2 cellular contexts compared by ENCODE assay signal in genomic region chr3:55626284-55626675, GRCh38.
TF ChIP-seq lines count a peak whose summit lies in the region.

No MANE protein-coding gene starts in this region.

TF ChIP-seq in HEK293, 187 proteins besides CTCF, POLR2A, EP300 and RAD21:
- peak; percentile 61 for TF ChIP-seq PRDM6 (tag by site-specific recombination; IDR thresholded peaks at IDR 0.05)
- TF ChIP-seq, protein P1, sequence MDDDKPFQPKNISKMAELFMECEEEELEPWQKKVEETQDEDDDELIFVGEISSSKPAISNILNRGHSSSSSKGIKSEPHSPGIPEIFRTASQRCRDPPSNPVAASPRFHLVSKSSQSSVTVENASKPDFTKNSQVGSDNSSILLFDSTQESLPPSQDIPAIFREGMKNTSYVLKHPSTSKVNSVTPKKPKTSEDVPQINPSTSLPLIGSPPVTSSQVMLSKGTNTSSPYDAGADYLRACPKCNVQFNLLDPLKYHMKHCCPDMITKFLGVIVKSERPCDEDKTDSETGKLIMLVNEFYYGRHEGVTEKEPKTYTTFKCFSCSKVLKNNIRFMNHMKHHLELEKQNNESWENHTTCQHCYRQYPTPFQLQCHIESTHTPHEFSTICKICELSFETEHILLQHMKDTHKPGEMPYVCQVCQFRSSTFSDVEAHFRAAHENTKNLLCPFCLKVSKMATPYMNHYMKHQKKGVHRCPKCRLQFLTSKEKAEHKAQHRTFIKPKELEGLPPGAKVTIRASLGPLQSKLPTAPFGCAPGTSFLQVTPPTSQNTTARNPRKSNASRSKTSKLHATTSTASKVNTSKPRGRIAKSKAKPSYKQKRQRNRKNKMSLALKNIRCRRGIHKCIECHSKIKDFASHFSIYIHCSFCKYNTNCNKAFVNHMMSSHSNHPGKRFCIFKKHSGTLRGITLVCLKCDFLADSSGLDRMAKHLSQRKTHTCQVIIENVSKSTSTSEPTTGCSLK (tag by site-specific recombination; IDR thresholded peaks at IDR 0.05) = no peak
- no peak for TF ChIP-seq ZNF629 (tag by site-specific recombination; IDR thresholded peaks at IDR 0.05)

TF ChIP-seq in GM12878, 131 proteins besides CTCF, POLR2A, EP300 and RAD21 (continued from another document):
- TF ChIP-seq ZBTB4 (CRISPR knock-in tag; IDR thresholded peaks at IDR 0.05) (no peak), NFIC (IDR thresholded peaks at IDR 0.05; ENCODE audit: low read depth, low read length) (no peak), NKRF (conservative IDR thresholded peaks at IDR 0.05) (no peak), KAT2A (conservative IDR thresholded peaks at IDR 0.05; ENCODE audit: control insufficient read depth, low read depth, low read length) (no peak), STAT1 (conservative IDR thresholded peaks at IDR 0.05) (no peak)
- TF ChIP-seq, protein P2, sequence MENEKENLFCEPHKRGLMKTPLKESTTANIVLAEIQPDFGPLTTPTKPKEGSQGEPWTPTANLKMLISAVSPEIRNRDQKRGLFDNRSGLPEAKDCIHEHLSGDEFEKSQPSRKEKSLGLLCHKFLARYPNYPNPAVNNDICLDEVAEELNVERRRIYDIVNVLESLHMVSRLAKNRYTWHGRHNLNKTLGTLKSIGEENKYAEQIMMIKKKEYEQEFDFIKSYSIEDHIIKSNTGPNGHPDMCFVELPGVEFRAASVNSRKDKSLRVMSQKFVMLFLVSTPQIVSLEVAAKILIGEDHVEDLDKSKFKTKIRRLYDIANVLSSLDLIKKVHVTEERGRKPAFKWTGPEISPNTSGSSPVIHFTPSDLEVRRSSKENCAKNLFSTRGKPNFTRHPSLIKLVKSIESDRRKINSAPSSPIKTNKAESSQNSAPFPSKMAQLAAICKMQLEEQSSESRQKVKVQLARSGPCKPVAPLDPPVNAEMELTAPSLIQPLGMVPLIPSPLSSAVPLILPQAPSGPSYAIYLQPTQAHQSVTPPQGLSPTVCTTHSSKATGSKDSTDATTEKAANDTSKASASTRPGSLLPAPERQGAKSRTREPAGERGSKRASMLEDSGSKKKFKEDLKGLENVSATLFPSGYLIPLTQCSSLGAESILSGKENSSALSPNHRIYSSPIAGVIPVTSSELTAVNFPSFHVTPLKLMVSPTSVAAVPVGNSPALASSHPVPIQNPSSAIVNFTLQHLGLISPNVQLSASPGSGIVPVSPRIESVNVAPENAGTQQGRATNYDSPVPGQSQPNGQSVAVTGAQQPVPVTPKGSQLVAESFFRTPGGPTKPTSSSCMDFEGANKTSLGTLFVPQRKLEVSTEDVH (IDR thresholded peaks at IDR 0.05; ENCODE audit: low read depth, partially characterized antibody) = no peak
- TF ChIP-seq, protein P3, sequence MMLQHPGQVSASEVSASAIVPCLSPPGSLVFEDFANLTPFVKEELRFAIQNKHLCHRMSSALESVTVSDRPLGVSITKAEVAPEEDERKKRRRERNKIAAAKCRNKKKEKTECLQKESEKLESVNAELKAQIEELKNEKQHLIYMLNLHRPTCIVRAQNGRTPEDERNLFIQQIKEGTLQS (IDR thresholded peaks at IDR 0.05; ENCODE audit: borderline replicate concordance, extremely low read depth, low read depth, low read length) = no peak
- TF ChIP-seq, protein P4, sequence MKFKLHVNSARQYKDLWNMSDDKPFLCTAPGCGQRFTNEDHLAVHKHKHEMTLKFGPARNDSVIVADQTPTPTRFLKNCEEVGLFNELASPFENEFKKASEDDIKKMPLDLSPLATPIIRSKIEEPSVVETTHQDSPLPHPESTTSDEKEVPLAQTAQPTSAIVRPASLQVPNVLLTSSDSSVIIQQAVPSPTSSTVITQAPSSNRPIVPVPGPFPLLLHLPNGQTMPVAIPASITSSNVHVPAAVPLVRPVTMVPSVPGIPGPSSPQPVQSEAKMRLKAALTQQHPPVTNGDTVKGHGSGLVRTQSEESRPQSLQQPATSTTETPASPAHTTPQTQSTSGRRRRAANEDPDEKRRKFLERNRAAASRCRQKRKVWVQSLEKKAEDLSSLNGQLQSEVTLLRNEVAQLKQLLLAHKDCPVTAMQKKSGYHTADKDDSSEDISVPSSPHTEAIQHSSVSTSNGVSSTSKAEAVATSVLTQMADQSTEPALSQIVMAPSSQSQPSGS (IDR thresholded peaks at IDR 0.05; ENCODE audit: low read length) = no peak
- TF ChIP-seq, protein P5, sequence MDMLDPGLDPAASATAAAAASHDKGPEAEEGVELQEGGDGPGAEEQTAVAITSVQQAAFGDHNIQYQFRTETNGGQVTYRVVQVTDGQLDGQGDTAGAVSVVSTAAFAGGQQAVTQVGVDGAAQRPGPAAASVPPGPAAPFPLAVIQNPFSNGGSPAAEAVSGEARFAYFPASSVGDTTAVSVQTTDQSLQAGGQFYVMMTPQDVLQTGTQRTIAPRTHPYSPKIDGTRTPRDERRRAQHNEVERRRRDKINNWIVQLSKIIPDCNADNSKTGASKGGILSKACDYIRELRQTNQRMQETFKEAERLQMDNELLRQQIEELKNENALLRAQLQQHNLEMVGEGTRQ (IDR thresholded peaks at IDR 0.05; ENCODE audit: borderline replicate concordance, low read depth, low read length) = no peak
